9 cellular contexts compared by ENCODE assay signal in the genomic region with DNA sequence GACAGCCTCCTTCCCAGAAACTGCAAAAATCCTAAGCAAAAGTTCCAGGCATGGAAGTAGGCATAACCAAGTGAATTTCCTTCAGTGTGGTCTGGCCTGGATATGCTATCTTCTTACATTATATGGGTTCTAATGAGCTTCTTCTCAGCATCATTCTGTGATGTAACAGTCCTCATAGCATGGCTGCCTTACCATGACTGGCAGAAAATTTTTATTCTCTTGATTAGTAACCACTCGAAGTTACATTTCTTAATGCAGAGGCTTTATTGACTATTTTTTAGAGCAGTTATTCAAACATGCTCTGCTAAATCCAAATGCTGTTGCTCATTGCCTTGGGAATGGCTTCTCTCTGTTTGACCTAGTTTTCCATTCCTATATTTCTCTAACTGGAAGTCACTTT. TPM values are rescaled to one million over a fixed set of nuclear protein-coding genes. Genes with fewer than 3 reads are reported as not detected.
"Had no signal": no experiment of that assay in that cellular context is flagged by ENCODE, and none has a peak within 500 bp of the region (broad histone marks: within the 10 kb centered on the region; RNA-seq: fewer than 3 reads in every experiment).

No MANE protein-coding gene starts in this region.

- H3K4me3 ChIP-seq: K562 had no signal

- H3K4me2 ChIP-seq: KMS-11 had no signal

- H3K27ac ChIP-seq: HL-60, KMS-11 had no signal

- H3K9ac ChIP-seq: KMS-11 had no signal

- FAIRE-seq: HTR-8/SVneo, K562 had no signal

- DNase-seq: KBM-7, KG1 had no signal

- ATAC-seq: K562 had no signal

RNA-seq across cellular contexts. Expression of a gene that starts 21.1 kb away (rescaled TPM):
- total RNA-seq: HT-29, HT1080, K562 had no signal
- polyA plus RNA-seq: IgD-negative memory B cell, K562 had no signal
